ENCODE assay signal across 1 cellular context in genomic region chr6:141158740-141159139, GRCh38.
TF ChIP-seq lines count a peak whose summit lies in the region.

No MANE protein-coding gene starts in this region.

TF ChIP-seq in SK-N-SH, 30 proteins besides CTCF, POLR2A, EP300 and RAD21:
- TF ChIP-seq REST (IDR thresholded peaks at IDR 0.05; ENCODE audit: low read depth, low read length) (no peak), MXI1 (IDR thresholded peaks at IDR 0.05; ENCODE audit: low read depth, low read length) (no peak), YY1 (IDR thresholded peaks at IDR 0.05; ENCODE audit: low read depth) (no peak), NFIC (IDR thresholded peaks at IDR 0.05; ENCODE audit: borderline replicate concordance) (no peak), RCOR1 (IDR thresholded peaks at IDR 0.05; ENCODE audit: low read length) (no peak), RFX5 (IDR thresholded peaks at IDR 0.05; ENCODE audit: low read length) (0 out of 2 replicates have a peak, but pooled peaks have one; percentile 20)
